ENCODE assay signal across 19 cellular contexts in genomic region chr1:46407636-46408035, GRCh38. TPM values are rescaled to one million over a fixed set of nuclear protein-coding genes. Genes with fewer than 3 reads are reported as not detected.
DNase-seq lines count a peak whose midpoint lies in the region; ATAC-seq, FAIRE-seq and TF ChIP-seq lines count a peak whose summit lies in the region.
"Had no signal": no experiment of that assay in that cellular context is flagged by ENCODE, and none has a peak within 500 bp of the region (broad histone marks: within the 10 kb centered on the region; RNA-seq: fewer than 3 reads in every experiment).

No MANE protein-coding gene starts in this region.

- peak overlapping the region; percentile 66 for H2BK5ac ChIP-seq in H1 (ENCODE audit: low read depth, low read length)

- H4K91ac ChIP-seq in H1 (replicated peaks; ENCODE audit: insufficient read length, low read length), result no peak overlapping the region

- H3K36me3 Mint-ChIP-seq in activated naive CD8-positive, alpha-beta T cell treated with anti-CD3 and anti-CD28 coated beads, Interleukin-2, amount 10 ng/mL, durations not matched to agents 7 days and 5 days, result no peaks in the 10 kb centered on the region
- H3K36me3 Mint-ChIP-seq in activated naive CD8-positive, alpha-beta T cell treated with anti-CD3 and anti-CD28 coated beads for 36 hours, result no peaks in the 10 kb centered on the region
- H3K36me3 Mint-ChIP-seq in neural crest cell (ENCODE audit: low read depth), result no peaks in the 10 kb centered on the region

- H3K4me2 ChIP-seq in H1 (ENCODE audit: insufficient read depth in 1 of 2, low read depth in 2 of 2, low read length in 2 of 2), result no peak overlapping the region; a peak in 1 of 4 replicates

- no peaks in the 10 kb centered on the region for H3K27me3 Mint-ChIP-seq in activated naive CD8-positive, alpha-beta T cell treated with anti-CD3 and anti-CD28 coated beads, Interleukin-2, amount 10 ng/mL, durations not matched to agents 7 days and 5 days
- H3K27me3 Mint-ChIP-seq in activated naive CD8-positive, alpha-beta T cell treated with anti-CD3 and anti-CD28 coated beads for 36 hours, result no peaks in the 10 kb centered on the region
- no peaks in the 10 kb centered on the region for H3K27me3 Mint-ChIP-seq in neural crest cell (ENCODE audit: low read depth)

- peaks cover 2% of the 10 kb centered on the region for H3K4me1 Mint-ChIP-seq in activated naive CD8-positive, alpha-beta T cell treated with anti-CD3 and anti-CD28 coated beads, Interleukin-2, amount 10 ng/mL, durations not matched to agents 7 days and 5 days
- no peaks in the 10 kb centered on the region for H3K4me1 Mint-ChIP-seq in activated naive CD8-positive, alpha-beta T cell treated with anti-CD3 and anti-CD28 coated beads for 36 hours
- H3K4me1 Mint-ChIP-seq in neural crest cell, result peaks cover 17% of the 10 kb centered on the region

- no peak for TF ChIP-seq RAD21 in H1 (IDR thresholded peaks at IDR 0.05 in 1 of 2, conservative IDR thresholded peaks at IDR 0.05 in 1 of 2; ENCODE audit: low read depth in 2 of 2, low read length in 2 of 2)

- H2AK5ac ChIP-seq in H1 (ENCODE audit: low read depth, low read length), result 0 out of 2 replicates have a peak overlapping the region, but pooled peaks have one; percentile 5

- H3K27ac ChIP-seq in H1 (ENCODE audit: low read depth, low read length) (no peak overlapping the region), aorta (ENCODE audit: low read depth in 1 of 2, low read length in 2 of 2) (no peak overlapping the region)
- H3K27ac ChIP-seq: 22Rv1, SJSA1 had no signal

- no peak overlapping the region for H3K23ac ChIP-seq in H1 (ENCODE audit: insufficient read length)

- no peaks in the 10 kb centered on the region for H3K79me1 ChIP-seq in H1 (ENCODE audit: low read depth, low read length)

- TF ChIP-seq EP300 in H1 (IDR thresholded peaks at IDR 0.05; ENCODE audit: borderline replicate concordance in 1 of 2, low read depth in 2 of 2, low read length in 2 of 2), result no peak

- no peak overlapping the region for H3K56ac ChIP-seq in H1 (replicated peaks; ENCODE audit: insufficient read length, low read depth, low read length)

- no peaks in the 10 kb centered on the region for H3K9me3 Mint-ChIP-seq in activated naive CD8-positive, alpha-beta T cell treated with anti-CD3 and anti-CD28 coated beads, Interleukin-2, amount 10 ng/mL, durations not matched to agents 7 days and 5 days
- no peaks in the 10 kb centered on the region for H3K9me3 Mint-ChIP-seq in activated naive CD8-positive, alpha-beta T cell treated with anti-CD3 and anti-CD28 coated beads for 36 hours
- no peaks in the 10 kb centered on the region for H3K9me3 Mint-ChIP-seq in neural crest cell
- H3K9me3 Mint-ChIP-seq: H9 had no signal

- no peak overlapping the region for H2BK20ac ChIP-seq in H1 (ENCODE audit: low read length)

- no peak for FAIRE-seq in H1 (lab: Jason Lieb, UNC)
- FAIRE-seq: G401.6 had no signal

- no peak overlapping the region for H4K5ac ChIP-seq in H1 (ENCODE audit: insufficient read length, low read depth, low read length)

- H3K9me3 ChIP-seq in H1 (ENCODE audit: insufficient read depth in 2 of 2, low read depth in 1 of 2, low read length in 1 of 2), result no peaks in the 10 kb centered on the region
- H3K9me3 ChIP-seq in aorta (ENCODE audit: control insufficient read depth, low read length), result no peaks in the 10 kb centered on the region
- no peaks in the 10 kb centered on the region for H3K9me3 ChIP-seq in MG63
- H3K9me3 ChIP-seq: SJSA1 had no signal

- POLR2A ChIA-PET in activated naive CD8-positive, alpha-beta T cell treated with anti-CD3 and anti-CD28 coated beads, Interleukin-2, amount 10 ng/mL, durations not matched to agents 7 days and 5 days (lab: Charles Lee), result no interaction called here
- POLR2A ChIA-PET in H1 (lab: Charles Lee; ENCODE audit: partially characterized antibody), result interaction anchor here (4.0 kb wide), 1 partner anchor 11 kb away, joined by 19 read pairs; no protein-coding TSS in a partner anchor

- H3K79me2 ChIP-seq in H1 (ENCODE audit: control insufficient read depth in 1 of 2, insufficient read depth in 2 of 2, low read length in 2 of 2), result peaks cover 0 to 2% of the 10 kb centered on the region in 2 experiments; a peak in 1 of 4 replicates

- peaks cover 0 to 16% (median 12%) of the 10 kb centered on the region in 4 experiments; a peak in 6 of 7 replicates for H3K4me1 ChIP-seq in H1 (replicated peaks in 1 of 4; ENCODE audit: control insufficient read depth in 3 of 4, insufficient read depth in 4 of 4, low read length in 3 of 4)
- H3K4me1 ChIP-seq in aorta (ENCODE audit: control insufficient read depth in 1 of 2, insufficient read depth in 2 of 2, low read length in 2 of 2), result no peaks in the 10 kb centered on the region

- no peak overlapping the region for H3K18ac ChIP-seq in H1 (ENCODE audit: extremely low read depth, low read length)

- no peak overlapping the region for H3K14ac ChIP-seq in H1 (ENCODE audit: insufficient read length)

- no peak for TF ChIP-seq POLR2A in H1 (IDR thresholded peaks at IDR 0.05; ENCODE audit: control extremely low read depth in 1 of 2, low read depth in 2 of 2, low read length in 2 of 2)

- H3K9ac ChIP-seq in H1 (replicated peaks in 1 of 4; ENCODE audit: extremely low read depth in 1 of 4, low read depth in 3 of 4, low read length in 3 of 4), result no peak overlapping the region

- CTCF ChIA-PET in H1 (lab: Charles Lee; ENCODE audit: partially characterized antibody), result interaction anchor here (1.1 to 25.3 kb wide), 7 partner anchors 9 to 121 kb away, joined by 3 to 513 read pairs (median 5); no protein-coding TSS in a partner anchor

- peaks cover 3 to 16% (median 4%) of the 10 kb centered on the region in 4 experiments; a peak in 5 of 8 replicates for H3K36me3 ChIP-seq in H1 (ENCODE audit: control insufficient read depth in 2 of 4, insufficient read depth in 4 of 4, low read length in 3 of 4)
- no peaks in the 10 kb centered on the region for H3K36me3 ChIP-seq in aorta (ENCODE audit: control insufficient read depth in 1 of 2, insufficient read depth in 2 of 2, low read length in 1 of 2)
- no peaks in the 10 kb centered on the region for H3K36me3 ChIP-seq in MG63
- H3K36me3 ChIP-seq: SJSA1 had no signal

- H2BK12ac ChIP-seq in H1 (ENCODE audit: low read depth, low read length), result no peak overlapping the region; the same call in 1 of the 2 replicates

- TF ChIP-seq CTCF in H1 (IDR thresholded peaks at IDR 0.05; ENCODE audit: control extremely low read depth in 1 of 3, insufficient read depth in 1 of 3, low read depth in 1 of 3, low read length in 3 of 3) (no peak), neural crest cell (conservative IDR thresholded peaks at IDR 0.05) (no peak)

- no peak overlapping the region for H4K8ac ChIP-seq in H1 (ENCODE audit: extremely low read depth, insufficient read depth, low read length)

- peak overlapping the region; percentile 14 for H3K27ac Mint-ChIP-seq in activated naive CD8-positive, alpha-beta T cell treated with anti-CD3 and anti-CD28 coated beads, Interleukin-2, amount 10 ng/mL, durations not matched to agents 7 days and 5 days
- H3K27ac Mint-ChIP-seq in activated naive CD8-positive, alpha-beta T cell treated with anti-CD3 and anti-CD28 coated beads for 36 hours, result no peak overlapping the region
- H3K27ac Mint-ChIP-seq in neural crest cell (ENCODE audit: unreplicated experiment), result peak overlapping the region; percentile 54

- no peak overlapping the region for H3K4me3 ChIP-seq in H1 (ENCODE audit: extremely low read depth in 1 of 4, insufficient read depth in 2 of 4, low read depth in 3 of 4, low read length in 4 of 4)
- H3K4me3 ChIP-seq in aorta (ENCODE audit: low read length in 2 of 2), result no peak overlapping the region
- no peak overlapping the region for H3K4me3 ChIP-seq in MG63
- H3K4me3 ChIP-seq: SJSA1 had no signal

- no peak overlapping the region for H2BK120ac ChIP-seq in H1 (replicated peaks; ENCODE audit: low read depth, low read length)

- WGBS in H1 (ENCODE audit: extremely low coverage in 1 of 2, insufficient coverage in 1 of 2, insufficient read length in 1 of 2, insufficient replicate concordance in 2 of 2, low coverage in 1 of 2, low lambda C conversion rate in 2 of 2, missing lambda C conversion rate in 1 of 2), 2 experiments, result 92% methylated on average over 9 of the region's 9 CpGs; no CpG with 5 or more reads in 1 of the 2 experiments
- WGBS in aorta, 2 donors, result 94 to 97% methylated on average over 9 of the region's 9 CpGs

- H4K20me1 ChIP-seq in H1 (replicated peaks in 1 of 2; ENCODE audit: control insufficient read depth in 1 of 2, insufficient read depth in 2 of 2, low read length in 2 of 2), result peaks cover 0 to 2% of the 10 kb centered on the region in 2 experiments

- no peak for DNase-seq in activated naive CD8-positive, alpha-beta T cell treated with anti-CD3 and anti-CD28 coated beads, Interleukin-2, amount 10 ng/mL, durations not matched to agents 7 days and 5 days
- DNase-seq in activated naive CD8-positive, alpha-beta T cell treated with anti-CD3 and anti-CD28 coated beads for 36 hours, result no peak
- no peak for DNase-seq in H1 (ENCODE audit: low read depth in 1 of 2, low spot score in 2 of 2)
- no peak for DNase-seq in neural crest cell (ENCODE audit: low read depth, low spot score)
- peak; percentile 33 to 40 for DNase-seq in aorta
- no peak for DNase-seq in SKM-1 treated with dmso at 0.1 percent for 144 hours (lab: John Stamatoyannopoulos, UW; ENCODE audit: unreplicated experiment)
- DNase-seq in MG63, result no peak
- DNase-seq: COR-L47, H9, KBM-7, NCI-H1694 treated with DMSO at 0.1 percent for 48 hours, NCI-H2107, NCI-H345, NCI-H524 treated with DMSO at 0.1 percent for 48 hours had no signal

- H3K4me3 Mint-ChIP-seq in activated naive CD8-positive, alpha-beta T cell treated with anti-CD3 and anti-CD28 coated beads, Interleukin-2, amount 10 ng/mL, durations not matched to agents 7 days and 5 days, result no peak overlapping the region
- H3K4me3 Mint-ChIP-seq in activated naive CD8-positive, alpha-beta T cell treated with anti-CD3 and anti-CD28 coated beads for 36 hours, result no peak overlapping the region
- no peak overlapping the region for H3K4me3 Mint-ChIP-seq in neural crest cell
- H3K4me3 Mint-ChIP-seq: CD14-positive monocyte had no signal

- intact Hi-C loops in aorta (cut with DNase I), result loop anchor here in 1 of 2 donors (5.0 kb wide), 1 partner anchor 310 kb away; the partner anchor contains the start of gene EFCAB14

- H3K27me3 ChIP-seq in H1 (replicated peaks in 1 of 4; ENCODE audit: control insufficient read depth in 3 of 4, extremely low read depth in 1 of 4, insufficient read depth in 3 of 4, low read length in 3 of 4) (no peaks in the 10 kb centered on the region), aorta (ENCODE audit: control insufficient read depth in 1 of 2, insufficient read depth in 2 of 2, low read length in 1 of 2) (no peaks in the 10 kb centered on the region), MG63 (no peaks in the 10 kb centered on the region)
- H3K27me3 ChIP-seq: SJSA1 had no signal

- no peak overlapping the region for H2AFZ ChIP-seq in H1 (ENCODE audit: low read length)

- H3K4ac ChIP-seq in H1 (replicated peaks; ENCODE audit: insufficient read length, low read depth, low read length), result no peak overlapping the region

- H3K23me2 ChIP-seq in H1 (ENCODE audit: low read depth, low read length), result no peaks in the 10 kb centered on the region; the same call in 1 of the 2 replicates

- H2BK15ac ChIP-seq in H1 (ENCODE audit: low read length), result no peak overlapping the region

- no peak for ATAC-seq in activated naive CD8-positive, alpha-beta T cell treated with anti-CD3 and anti-CD28 coated beads, Interleukin-2, amount 10 ng/mL, durations not matched to agents 7 days and 5 days (ENCODE audit: low read depth)
- no peak for ATAC-seq in aorta (ENCODE audit: low FRiP score)
- no peak for ATAC-seq in HG02981 (IDR thresholded peaks at IDR 0.05; ENCODE audit: unreplicated experiment)

RNA-seq across cellular contexts. Expression of gene FAAH, which starts 13.5 kb away (rescaled TPM):
- 1 to 10 TPM; 5.3 to 6.9 TPM for total RNA-seq in activated naive CD8-positive, alpha-beta T cell treated with anti-CD3 and anti-CD28 coated beads, Interleukin-2, amount 10 ng/mL, durations not matched to agents 7 days and 5 days
- total RNA-seq in activated naive CD8-positive, alpha-beta T cell treated with anti-CD3 and anti-CD28 coated beads for 36 hours, result 1 to 10 TPM; 2.8 to 3.4 TPM
- total RNA-seq in H1 (2021; fragmentation: NEBNext Ultra II Directional; extraction: Animal tissue kit (Norgen Biotek cat#: 25700)), result 43.5 and 47.3 TPM in 2 replicates
- polyA plus RNA-seq in H1 (2011; rRNA removed) (41.2 and 67.2 TPM in 2 replicates), aorta (10 to 100 TPM in 1 of 2 donors, 1 to 10 TPM in 1; 3.3 to 33.2 TPM)
- polyA plus RNA-seq in H1 (2011; cell fraction: cytosol; rRNA removed), result 55.2 TPM
- polyA plus RNA-seq in H1 (2011; cell fraction: nucleus; rRNA removed), result 219 TPM
- 49.6 to 60.3 TPM (median 56.9 TPM) in 4 replicates for polyA plus RNA-seq in H1 (2012, experiment 1 of 2)
- 29.1 TPM for polyA plus RNA-seq in H1 (2012, experiment 2 of 2)
- 11.5 TPM for polyA plus RNA-seq in H1 (2013, experiment 1 of 2)
- polyA plus RNA-seq in H1 (2013, experiment 2 of 2), result 10.3 TPM
- polyA minus RNA-seq in H1 (2011; rRNA and poly(A)+ RNA removed), result 25.1 and 26.5 TPM in 2 replicates
- 23.8 TPM for polyA minus RNA-seq in H1 (2011; cell fraction: cytosol; rRNA and poly(A)+ RNA removed)
- polyA minus RNA-seq in H1 (2011; cell fraction: nucleus; rRNA and poly(A)+ RNA removed), result 51.8 TPM
- total RNA-seq in neural crest cell (16.2 and 17.4 TPM in 2 replicates), aorta (1 to 10 TPM; 7.3 to 9.6 TPM)
- 0.16 and 1.4 TPM in 2 replicates for total RNA-seq in MG63 (2014; rRNA removed; shearing (Covaris generic); ENCODE audit: low replicate concordance)

Comparison
In these comparisons a context has a peak if more than half of its experiments do, and no peak if none do; other contexts are left out.
1. DNase-seq: peak in aorta (2 of 2); none in activated naive CD8-positive, alpha-beta T cell treated with anti-CD3 and anti-CD28 coated beads, Interleukin-2, amount 10 ng/mL, durations not matched to agents 7 days and 5 days (single experiment), activated naive CD8-positive, alpha-beta T cell treated with anti-CD3 and anti-CD28 coated beads for 36 hours (single experiment), H1 (0 of 2), neural crest cell (single experiment), SKM-1 treated with dmso at 0.1 percent for 144 hours (single experiment) and MG63 (single experiment).